2 cellular contexts compared by ENCODE assay signal in genomic region chr20:25176184-25176583, GRCh38.
TF ChIP-seq lines count a peak whose summit lies in the region.

No MANE protein-coding gene starts in this region.

TF ChIP-seq in HepG2, 621 proteins besides CTCF, POLR2A, EP300 and RAD21 (continued from another document and continues in another):
- TF ChIP-seq SRF (IDR thresholded peaks at IDR 0.05; ENCODE audit: low read depth, low read length) (no peak), TFE3 (CRISPR knock-in tag; IDR thresholded peaks at IDR 0.05) (no peak), HDAC6 (IDR thresholded peaks at IDR 0.05; ENCODE audit: low read depth, low read length) (no peak), NR2F6 (IDR thresholded peaks at IDR 0.05) (no peak; the same call in none of the 2 replicates), NR2F6 (CRISPR knock-in tag; IDR thresholded peaks at IDR 0.05) (peak; percentile 32; the same call in 1 of the 2 replicates), FOXA1 (IDR thresholded peaks at IDR 0.05) (no peak), FOXA1 (CRISPR knock-in tag; IDR thresholded peaks at IDR 0.05) (no peak), ZMYM4 (CRISPR knock-in tag; IDR thresholded peaks at IDR 0.05) (no peak), NFKB2 (CRISPR knock-in tag; IDR thresholded peaks at IDR 0.05; ENCODE audit: borderline replicate concordance) (no peak), MAX (IDR thresholded peaks at IDR 0.05) (no peak; the same call in 1 of the 2 replicates), MZF1 (CRISPR knock-in tag; IDR thresholded peaks at IDR 0.05; ENCODE audit: borderline replicate concordance) (no peak), SRSF1 (optimal IDR thresholded peaks at IDR 0.05; ENCODE audit: low read depth, low read length) (no peak), THAP11 (CRISPR knock-in tag; IDR thresholded peaks at IDR 0.05) (no peak), HOXD1 (CRISPR knock-in tag; IDR thresholded peaks at IDR 0.05) (no peak), GATA4 (IDR thresholded peaks at IDR 0.05; ENCODE audit: borderline replicate concordance, low read depth) (no peak), ARID4A (CRISPR knock-in tag; IDR thresholded peaks at IDR 0.05; ENCODE audit: borderline replicate concordance) (no peak), ZNF572 (CRISPR knock-in tag; IDR thresholded peaks at IDR 0.05) (no peak), ZNF703 (CRISPR knock-in tag; IDR thresholded peaks at IDR 0.05; ENCODE audit: borderline replicate concordance) (no peak), EED (CRISPR knock-in tag; IDR thresholded peaks at IDR 0.05) (0 out of 2 replicates have a peak, but pooled peaks have one; percentile 30), ZNF788 (CRISPR knock-in tag; IDR thresholded peaks at IDR 0.05; ENCODE audit: borderline replicate concordance) (peak; percentile 52; the same call in 1 of the 2 replicates), FOXO1 (CRISPR knock-in tag; IDR thresholded peaks at IDR 0.05) (peak; percentile 19; the same call in 1 of the 2 replicates), ZBTB33 (CRISPR knock-in tag; IDR thresholded peaks at IDR 0.05) (no peak), ZNF451 (CRISPR knock-in tag; IDR thresholded peaks at IDR 0.05) (no peak), ZNF670 (CRISPR knock-in tag; IDR thresholded peaks at IDR 0.05; ENCODE audit: borderline replicate concordance) (no peak), SOX13 (IDR thresholded peaks at IDR 0.05) (no peak), SOX13 (CRISPR knock-in tag; conservative IDR thresholded peaks at IDR 0.05 in 1 of 2, IDR thresholded peaks at IDR 0.05 in 1 of 2) (peak in 1 of 2 experiments; percentile 7; a peak in 1 of 4 replicates), RFX5 (IDR thresholded peaks at IDR 0.05; ENCODE audit: low read depth, low read length) (no peak), ZNF292 (CRISPR knock-in tag; IDR thresholded peaks at IDR 0.05; ENCODE audit: borderline replicate concordance, low read depth) (no peak), TAF15 (IDR thresholded peaks at IDR 0.05; ENCODE audit: low read depth, low read length, poor library complexity, severe bottlenecking) (no peak), ZNF839 (CRISPR knock-in tag; IDR thresholded peaks at IDR 0.05; ENCODE audit: borderline replicate concordance) (no peak)

TF ChIP-seq in HEK293T, 16 proteins besides CTCF, POLR2A, EP300 and RAD21 (continued from another document):
- TF ChIP-seq ARNT (IDR thresholded peaks at IDR 0.05), result no peak
- no peak for TF ChIP-seq LEF1 (IDR thresholded peaks at IDR 0.05; ENCODE audit: borderline replicate concordance)
- TF ChIP-seq CTBP1 (IDR thresholded peaks at IDR 0.05; ENCODE audit: borderline replicate concordance), result no peak
- TF ChIP-seq HDGF (IDR thresholded peaks at IDR 0.05; ENCODE audit: borderline replicate concordance), result no peak
